21 cellular contexts compared by ENCODE assay signal in genomic region chr12:52253391-52254179, GRCh38. TPM values are rescaled to one million over a fixed set of nuclear protein-coding genes. Genes with fewer than 3 reads are reported as not detected.
A peak's percentile ranks its signal among the peaks of the same experiment; 100 is the strongest.
DNase-seq lines count a peak whose midpoint lies in the region; ATAC-seq, FAIRE-seq and TF ChIP-seq lines count a peak whose summit lies in the region.
"Had no signal": no experiment of that assay in that cellular context is flagged by ENCODE, and none has a peak within 500 bp of the region (broad histone marks: within the 10 kb centered on the region; RNA-seq: fewer than 3 reads in every experiment).

No MANE protein-coding gene starts in this region.

- H3K9ac ChIP-seq in mammary epithelial cell (ENCODE audit: insufficient read depth, low read length) = no peak overlapping the region

- intact Hi-C loops in mammary epithelial cell (cut with micrococcal nuclease) = loop anchor here (2.0 kb wide), 1 partner anchor 73 kb away; no protein-coding TSS in a partner anchor

- H3K4me2 ChIP-seq in A549 (no peak overlapping the region), mammary epithelial cell (ENCODE audit: insufficient read depth, low read depth, low read length) (no peak overlapping the region)
- H3K4me2 ChIP-seq: GM23338 had no signal

- H2AFZ ChIP-seq in mammary epithelial cell (ENCODE audit: low read depth, low read length) = no peak overlapping the region
- H2AFZ ChIP-seq: GM23338 had no signal

- no peaks in the 10 kb centered on the region for H3K9me3 Mint-ChIP-seq in T-helper 1 cell treated with Interleukin-12 subunit alpha and Interleukin-12 subunit beta and Interleukin-4 antibody, amounts not matched to agents 30 μg/mL and 1 μg/mL, for 36 hours
- H3K9me3 Mint-ChIP-seq: GM23338 had no signal

- no peak for TF ChIP-seq EP300 in A549 (IDR thresholded peaks at IDR 0.05)

- no peaks in the 10 kb centered on the region for H3K9me3 ChIP-seq in A549
- no peaks in the 10 kb centered on the region for H3K9me3 ChIP-seq in mammary epithelial cell (replicated peaks; ENCODE audit: insufficient read depth, low read length)

- no peak for DNase-seq in T-helper 1 cell
- peak in 1 of 2 experiments; percentile 82 for DNase-seq in A549 (ENCODE audit: low read depth in 1 of 2, low spot score in 1 of 2)
- DNase-seq in mammary epithelial cell = peak; percentile 74
- DNase-seq in omental fat pad (ENCODE audit: low spot score) = peak; percentile 14
- DNase-seq in NK-92 (lab: John Stamatoyannopoulos, UW; ENCODE audit: unreplicated experiment) = no peak
- DNase-seq in DMS79 (lab: John Stamatoyannopoulos, UW) = no peak
- DNase-seq: GDM1; IMR-90; NCI-H1048; NCI-H1436; NCI-H1930; NCI-H69; NK-92 treated with Interleukin-12 subunit alpha and Interleukin-12 subunit beta, amount 100 ng/mL, for 24 hours; SIG-M5 had no signal

- in situ Hi-C loops in mammary epithelial cell (cut with MboI; ENCODE audit: low sequenced_read_pairs in 2 of 2) = loop anchor here in 1 of 2 donors (5.0 kb wide), 1 partner anchor 74 kb away; no protein-coding TSS in a partner anchor

- H3K27ac ChIP-seq in A549 = peak overlapping the region; percentile 69 to 97
- H3K27ac ChIP-seq in mammary epithelial cell (ENCODE audit: insufficient read depth, low read depth, low read length) = no peak overlapping the region
- H3K27ac ChIP-seq: 22Rv1 had no signal

- POLR2A ChIA-PET in A549 (lab: Yijun Ruan, JAX) = interaction anchor here (0.5 to 18.5 kb wide), 11 partner anchors 9 to 626 kb away, joined by 3 to 383 read pairs (median 3); partner anchors contain the start of gene KRT86

- H3K4me3 ChIP-seq in A549 (no peak overlapping the region), mammary epithelial cell (replicated peaks in 1 of 3; ENCODE audit: insufficient read depth in 1 of 3, low read depth in 2 of 3, low read length in 3 of 3) (no peak overlapping the region)
- H3K4me3 ChIP-seq: GM23338 had no signal

- 56% methylated on average over 14 of the region's 14 CpGs for WGBS in A549 (ENCODE audit: missing lambda C conversion rate)
- WGBS in mammary epithelial cell (ENCODE audit: low coverage, missing lambda C conversion rate) = 97% methylated on average over 13 of the region's 14 CpGs

- peaks cover 55% of the 10 kb centered on the region for H3K36me3 Mint-ChIP-seq in T-helper 1 cell treated with Interleukin-12 subunit alpha and Interleukin-12 subunit beta and Interleukin-4 antibody, amounts not matched to agents 30 μg/mL and 1 μg/mL, for 36 hours (ENCODE audit: low read depth)

- H4K20me1 ChIP-seq in mammary epithelial cell (ENCODE audit: insufficient read depth, low read length) = peaks cover 5% of the 10 kb centered on the region

- no peaks in the 10 kb centered on the region for H3K79me2 ChIP-seq in mammary epithelial cell (ENCODE audit: insufficient read depth, low read length)

- H3K36me3 ChIP-seq in mammary epithelial cell (ENCODE audit: insufficient read depth, low read length) = peaks cover 4% of the 10 kb centered on the region

- CTCF ChIA-PET in A549 (lab: Yijun Ruan, JAX) = interaction anchor here (0.6 to 14.8 kb wide), 20 partner anchors 9 to 626 kb away, joined by 3 to 321 read pairs (median 6); partner anchors contain the start of genes KRT7 and KRT86
- CTCF ChIA-PET in mammary epithelial cell (lab: Charles Lee; ENCODE audit: low non-redundant PET) = no interaction called here

- no TSS peak for BruUV-seq in mammary epithelial cell (replicated peaks; lab: Mats Ljungman, UMichigan)

- dilution Hi-C loops in mammary epithelial cell (cut with HindIII; ENCODE audit: low sequenced_read_pairs) = no loop called here

- TF ChIP-seq RAD21 in A549 (conservative IDR thresholded peaks at IDR 0.05 in 1 of 2, IDR thresholded peaks at IDR 0.05 in 1 of 2) = no peak; a peak in 2 of 5 replicates

- peak in 1 of 2 experiments; percentile 4; a peak in 3 of 6 replicates for ATAC-seq in A549
- ATAC-seq in omental fat pad (ENCODE audit: low FRiP score) = no peak
- ATAC-seq in GM18505 (IDR thresholded peaks at IDR 0.05; ENCODE audit: unreplicated experiment) = no peak
- ATAC-seq: GM23338, HCT116 had no signal

- peaks cover 39% of the 10 kb centered on the region for H3K4me1 Mint-ChIP-seq in T-helper 1 cell treated with Interleukin-12 subunit alpha and Interleukin-12 subunit beta and Interleukin-4 antibody, amounts not matched to agents 30 μg/mL and 1 μg/mL, for 36 hours (ENCODE audit: low read depth)

- H3K27me3 ChIP-seq in mammary epithelial cell (ENCODE audit: insufficient read depth, low read length) = no peaks in the 10 kb centered on the region

- H3K4me3 Mint-ChIP-seq in T-helper 1 cell treated with Interleukin-12 subunit alpha and Interleukin-12 subunit beta and Interleukin-4 antibody, amounts not matched to agents 30 μg/mL and 1 μg/mL, for 36 hours = no peak overlapping the region
- H3K4me3 Mint-ChIP-seq: GM23338 had no signal

- H3K4me1 ChIP-seq in A549 (peaks cover 75% of the 10 kb centered on the region), mammary epithelial cell (ENCODE audit: insufficient read depth, low read length) (no peaks in the 10 kb centered on the region)

- H3K27me3 Mint-ChIP-seq in T-helper 1 cell treated with Interleukin-12 subunit alpha and Interleukin-12 subunit beta and Interleukin-4 antibody, amounts not matched to agents 30 μg/mL and 1 μg/mL, for 36 hours (ENCODE audit: low read depth) = peaks cover 41% of the 10 kb centered on the region

- peak; percentile 39 for FAIRE-seq in A549 (lab: Jason Lieb, UNC)
- FAIRE-seq: HTR-8/SVneo had no signal

- TF ChIP-seq CTCF in A549 (IDR thresholded peaks at IDR 0.05) = no peak
- TF ChIP-seq CTCF in mammary epithelial cell (conservative IDR thresholded peaks at IDR 0.05 in 1 of 2, IDR thresholded peaks at IDR 0.05 in 1 of 2; ENCODE audit: extremely low read depth in 1 of 2, insufficient read depth in 1 of 2, low read depth in 1 of 2, low read length in 2 of 2) = no peak
- TF ChIP-seq CTCF in omental fat pad (IDR thresholded peaks at IDR 0.05) = no peak

- peak overlapping the region; percentile 64 for H3K27ac Mint-ChIP-seq in T-helper 1 cell treated with Interleukin-12 subunit alpha and Interleukin-12 subunit beta and Interleukin-4 antibody, amounts not matched to agents 30 μg/mL and 1 μg/mL, for 36 hours
- H3K27ac Mint-ChIP-seq: GM23338 had no signal

- peak; percentile 26 for TF ChIP-seq POLR2A in A549 (IDR thresholded peaks at IDR 0.05; ENCODE audit: low read length)
- TF ChIP-seq POLR2A in GM18505 (IDR thresholded peaks at IDR 0.05; ENCODE audit: borderline replicate concordance, extremely low read depth, insufficient read depth, insufficient read length) = no peak

TF ChIP-seq in A549, 52 proteins besides CTCF, POLR2A, EP300 and RAD21 (continues in another document):
- TF ChIP-seq RARB (CRISPR knock-in tag; IDR thresholded peaks at IDR 0.05) (peak; percentile 79; the same call in 1 of the 2 replicates), TFCP2L1 (CRISPR knock-in tag; IDR thresholded peaks at IDR 0.05) (peak; percentile 77), CHD2 (IDR thresholded peaks at IDR 0.05; ENCODE audit: low read length, partially characterized antibody) (no peak), BCL3 (IDR thresholded peaks at IDR 0.05) (peak; percentile 3; the same call in 1 of the 3 replicates)
- TF ChIP-seq, protein P1, sequence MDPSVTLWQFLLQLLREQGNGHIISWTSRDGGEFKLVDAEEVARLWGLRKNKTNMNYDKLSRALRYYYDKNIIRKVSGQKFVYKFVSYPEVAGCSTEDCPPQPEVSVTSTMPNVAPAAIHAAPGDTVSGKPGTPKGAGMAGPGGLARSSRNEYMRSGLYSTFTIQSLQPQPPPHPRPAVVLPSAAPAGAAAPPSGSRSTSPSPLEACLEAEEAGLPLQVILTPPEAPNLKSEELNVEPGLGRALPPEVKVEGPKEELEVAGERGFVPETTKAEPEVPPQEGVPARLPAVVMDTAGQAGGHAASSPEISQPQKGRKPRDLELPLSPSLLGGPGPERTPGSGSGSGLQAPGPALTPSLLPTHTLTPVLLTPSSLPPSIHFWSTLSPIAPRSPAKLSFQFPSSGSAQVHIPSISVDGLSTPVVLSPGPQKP (IDR thresholded peaks at IDR 0.05; ENCODE audit: low read depth, low read length) = no peak

RNA-seq across cellular contexts. Expression of gene KRT7, which starts 20.5 kb away (rescaled TPM):
- 2,033 and 2,623 TPM in 2 replicates for polyA plus RNA-seq in A549 (2011; rRNA removed)
- polyA plus RNA-seq in A549 (2012; cell fraction: cytosol; rRNA removed) = 5,680 and 6,103 TPM in 2 replicates
- polyA plus RNA-seq in A549 (2012; cell fraction: nucleus; rRNA removed) = 6,979 and 9,418 TPM in 2 replicates
- 3,055 to 3,652 TPM (median 3,189 TPM) in 3 replicates for polyA plus RNA-seq in A549 (2017; fragmentation: RNase III; extraction: RNeasy Plus Mini Kit Qiagen cat#74134 plus additional on column Dnase treatment)
- 2,472 and 2,922 TPM in 2 replicates for polyA minus RNA-seq in A549 (2011; rRNA and poly(A)+ RNA removed)
- total RNA-seq in mammary epithelial cell = 1,000 to 10,000 TPM; 2,215 to 3,387 TPM
- 3,281 TPM for polyA plus RNA-seq in mammary epithelial cell
- polyA minus RNA-seq in mammary epithelial cell = 4,390 TPM
- total RNA-seq in omental fat pad = 100 to 1,000 TPM in 3 of 4 donors, 1 to 10 TPM in 1; 2.5 to 248 (median 111) TPM

RNA-seq across cellular contexts. Expression of gene KRT86, which starts 20.9 kb away (rescaled TPM):
- polyA plus RNA-seq in A549 (2011; rRNA removed) (23.5 and 43.0 TPM in 2 replicates), A549 (2017; fragmentation: RNase III; extraction: RNeasy Plus Mini Kit Qiagen cat#74134 plus additional on column Dnase treatment) (331 to 441 TPM (median 378 TPM) in 3 replicates), mammary epithelial cell (8.6 TPM)
- polyA plus RNA-seq in A549 (2012; cell fraction: cytosol; rRNA removed) = 10.6 and 13.1 TPM in 2 replicates
- 73.1 and 148 TPM in 2 replicates for polyA plus RNA-seq in A549 (2012; cell fraction: nucleus; rRNA removed)
- 4.4 and 5.3 TPM in 2 replicates for polyA minus RNA-seq in A549 (2011; rRNA and poly(A)+ RNA removed)
- total RNA-seq in mammary epithelial cell (10 to 100 TPM in 1 of 2 donors, 1 to 10 TPM in 1; 6.3 to 34.9 TPM), omental fat pad (under 1 TPM in 1 of 4 donors, not detected in 3; 0.37 TPM)
- polyA minus RNA-seq in mammary epithelial cell = 0.72 TPM
- total RNA-seq: GM23338, IMR-90 had no signal
- polyA plus RNA-seq: CD14-positive monocyte, IMR-90 had no signal

RNA-seq across cellular contexts. Expression of gene KRT81, which starts 37.7 kb away (rescaled TPM):
- 1,799 and 1,935 TPM in 2 replicates for polyA plus RNA-seq in A549 (2011; rRNA removed)
- 4,307 and 4,853 TPM in 2 replicates for polyA plus RNA-seq in A549 (2012; cell fraction: cytosol; rRNA removed)
- 4,173 and 4,472 TPM in 2 replicates for polyA plus RNA-seq in A549 (2012; cell fraction: nucleus; rRNA removed)
- polyA plus RNA-seq in A549 (2017; fragmentation: RNase III; extraction: RNeasy Plus Mini Kit Qiagen cat#74134 plus additional on column Dnase treatment) = 3,419 to 3,643 TPM (median 3,445 TPM) in 3 replicates
- 632 and 835 TPM in 2 replicates for polyA minus RNA-seq in A549 (2011; rRNA and poly(A)+ RNA removed)
- 100 to 1,000 TPM; 176 to 903 TPM for total RNA-seq in mammary epithelial cell
- polyA plus RNA-seq in mammary epithelial cell = 90.5 TPM
- 21.9 TPM for polyA minus RNA-seq in mammary epithelial cell
- total RNA-seq in omental fat pad = not detected
- total RNA-seq: GM23338 had no signal
- polyA plus RNA-seq: CD14-positive monocyte, GM23338 had no signal

Comparison
In these comparisons a context has a peak if more than half of its experiments do, and no peak if none do; other contexts are left out.
1. DNase-seq: peak in mammary epithelial cell (single experiment) and omental fat pad (single experiment); none in T-helper 1 cell (0 of 5), NK-92 (single experiment) and DMS79 (single experiment).
2. RNA of gene KRT7, which starts 20.5 kb away (total RNA-seq): 2,215 to 3,387 TPM in mammary epithelial cell; 2.5 to 248 TPM in omental fat pad; every median in the first group is over 4 times any median in the second.
3. RNA of gene KRT86, which starts 20.9 kb away (total RNA-seq): 6.3 to 34.9 TPM in mammary epithelial cell; 0.37 TPM in omental fat pad; every median in the first group is over 4 times any median in the second.
4. RNA of gene KRT81, which starts 37.7 kb away (total RNA-seq): 176 to 903 TPM in mammary epithelial cell; not detected in omental fat pad; every median in the first group is over 100 times any median in the second.